Comparison of ENCODE assay signal across 24 cellular contexts in genomic region chr1:50326026-50326425, GRCh38.
"Had no signal": no experiment of that assay in that cellular context is flagged by ENCODE, and none has a peak within 500 bp of the region (broad histone marks: within the 10 kb centered on the region; RNA-seq: fewer than 3 reads in every experiment).

No MANE protein-coding gene starts in this region.

- H3K4me3 ChIP-seq: stomach, suprapubic skin, testis, thoracic aorta, thyroid gland, tibial artery, tibial nerve, transverse colon, upper lobe of left lung, upper lobe of right lung, uterus, vagina had no signal

- H3K4me1 ChIP-seq: stomach, suprapubic skin, testis, thyroid gland, tibial artery, tibial nerve, upper lobe of left lung, upper lobe of right lung, uterus, vagina had no signal

- H3K27ac ChIP-seq: stomach, suprapubic skin, testis, thoracic aorta, thyroid gland, tibial artery, tibial nerve, transverse colon, upper lobe of left lung, upper lobe of right lung, uterus, vagina had no signal

- DNase-seq: stimulated activated CD4-positive, alpha-beta T cell treated with anti-CD3 and anti-CD28 coated beads, Interleukin-2, amount 100 ng/mL, for 48 hours; stimulated activated CD4-positive, alpha-beta T cell treated with anti-CD3 and anti-CD28 coated beads, Interleukin-4, amount 100 ng/mL, for 1 hour; stimulated activated CD4-positive, alpha-beta T cell treated with anti-CD3 and anti-CD28 coated beads, Interleukin-4, amount 100 ng/mL, for 24 hours; stimulated activated CD4-positive, alpha-beta T cell treated with anti-CD3 and anti-CD28 coated beads, Interleukin-4, amount 100 ng/mL, for 4 hours; stimulated activated CD8-positive, alpha-beta memory T cell treated with anti-CD3 and anti-CD28 coated beads, Interleukin-4, amount 100 ng/mL, for 48 hours; stimulated activated naive B cell treated with anti-CD40 and anti-IgM and Interleukin-4, amounts not matched to agents 10 μg/mL and 1 μg/mL and 100 μg/mL, for 72 hours; stimulated activated naive CD4-positive, alpha-beta T cell; stimulated activated naive CD4-positive, alpha-beta T cell treated with Interleukin-2 at 50 U/mL for 16 hours; stimulated activated naive CD8-positive, alpha-beta T cell treated with anti-CD3 and anti-CD28 coated beads, Interleukin-15, amount 100 ng/mL, for 72 hours; stimulated activated naive CD8-positive, alpha-beta T cell treated with anti-CD3 and anti-CD28 coated beads, Interleukin-15, Interleukin-2, amounts not matched to agents 100 U/mL and 50 U/mL, for 24 hours; stomach; substantia nigra; testis; thyroid gland; tibial artery; transverse colon; trophoblast cell; upper lobe of right lung; uterus had no signal

- H3K36me3 ChIP-seq: stomach, suprapubic skin, thoracic aorta, thyroid gland, tibial artery, tibial nerve, transverse colon, upper lobe of left lung, upper lobe of right lung, uterus, vagina had no signal

- H3K9me3 ChIP-seq: stomach, suprapubic skin, testis, thoracic aorta, thyroid gland, tibial artery, tibial nerve, transverse colon, upper lobe of left lung, upper lobe of right lung, uterus, vagina had no signal

- H3K27me3 ChIP-seq: testis, thyroid gland, tibial nerve, transverse colon, upper lobe of left lung, uterus, vagina had no signal
